In the genomic region with DNA sequence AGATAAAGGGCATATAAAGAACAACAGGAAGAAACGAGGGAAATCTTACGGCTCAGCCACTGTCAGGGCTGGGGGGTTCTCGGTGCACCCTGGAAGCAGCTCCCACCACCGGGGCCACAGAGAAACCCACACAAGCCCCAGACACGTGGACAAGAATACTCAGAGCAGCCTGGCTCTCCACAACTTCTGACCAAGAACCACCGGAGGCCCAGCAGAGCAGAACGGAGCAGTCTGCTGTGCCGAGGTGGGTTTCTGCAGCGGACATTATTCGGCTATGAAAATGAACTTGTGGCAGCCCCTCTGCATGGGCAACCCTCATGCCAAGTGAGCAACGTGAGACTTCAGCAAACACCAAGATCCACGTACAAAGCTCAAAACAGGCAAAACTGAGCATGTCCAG, we compare ENCODE assay signal across 18 cellular contexts. TPM values are rescaled to one million over a fixed set of nuclear protein-coding genes. Genes with fewer than 3 reads are reported as not detected.
DNase-seq lines count a peak whose midpoint lies in the region; ATAC-seq and TF ChIP-seq lines count a peak whose summit lies in the region.
"Had no signal": no experiment of that assay in that cellular context is flagged by ENCODE, and none has a peak within 500 bp of the region (broad histone marks: within the 10 kb centered on the region; RNA-seq: fewer than 3 reads in every experiment).

No MANE protein-coding gene starts in this region.

- H3K27ac Mint-ChIP-seq in activated T-cell treated with anti-CD3 and anti-CD28 coated beads, Interleukin-2, amount 50 U/mL, for 72 hours = peak overlapping the region; percentile 80
- H3K27ac Mint-ChIP-seq in Caco-2 (ENCODE audit: unreplicated experiment) (peak overlapping the region; percentile 26), CD14-positive monocyte (no peak overlapping the region)
- H3K27ac Mint-ChIP-seq in activated T-helper 17 cell treated with anti-CD3 and anti-CD28 coated beads, Interleukin-2, amount 50 U/mL, for 72 hours = peak overlapping the region; percentile 71

- H3K4me1 Mint-ChIP-seq in activated T-cell treated with anti-CD3 and anti-CD28 coated beads, Interleukin-2, amount 50 U/mL, for 72 hours (ENCODE audit: low read depth) = peaks cover 35% of the 10 kb centered on the region
- peaks cover 14% of the 10 kb centered on the region for H3K4me1 Mint-ChIP-seq in activated T-cell treated with anti-CD3 and anti-CD28 coated beads, Interleukin-2, amount 50 U/mL, for 4 hours (ENCODE audit: low read depth)
- peaks cover 6% of the 10 kb centered on the region for H3K4me1 Mint-ChIP-seq in Caco-2 (ENCODE audit: low read depth, unreplicated experiment)
- peaks cover 21% of the 10 kb centered on the region for H3K4me1 Mint-ChIP-seq in activated T-helper 17 cell treated with anti-CD3 and anti-CD28 coated beads, Interleukin-2, amount 50 U/mL, for 72 hours
- no peaks in the 10 kb centered on the region for H3K4me1 Mint-ChIP-seq in CD14-positive monocyte

- no peaks in the 10 kb centered on the region for H3K27me3 ChIP-seq in Caco-2 (replicated peaks; ENCODE audit: control insufficient read depth, insufficient read depth, low read length)

- H3K9me3 ChIP-seq in Caco-2 = no peaks in the 10 kb centered on the region

- no TSS peak for BruUV-seq in Caco-2 (replicated peaks; lab: Mats Ljungman, UMichigan)

- H3K36me3 ChIP-seq in Caco-2 (ENCODE audit: control insufficient read depth, insufficient read depth, low read length) = peaks cover 8% of the 10 kb centered on the region

- intact Hi-C loops in Caco-2 (cut with micrococcal nuclease; ENCODE audit: unreplicated experiment) = no loop called here
- intact Hi-C loops in posterior vena cava (cut with DNase I) = no loop called here
- intact Hi-C loops in CD14-positive monocyte (cut with micrococcal nuclease) = no loop called here
- intact Hi-C loops in left colon (cut with DNase I, micrococcal nuclease) = no loop called here

- CTCF ChIA-PET in Caco-2 (lab: Charles Lee) = interaction anchor here (1.1 kb wide), 1 partner anchor 35 kb away, joined by 3 read pairs; no protein-coding TSS in a partner anchor

- H3K36me3 Mint-ChIP-seq in activated T-cell treated with anti-CD3 and anti-CD28 coated beads, Interleukin-2, amount 50 U/mL, for 72 hours (ENCODE audit: insufficient read depth in 2 of 2) = peaks cover 3 to 27% of the 10 kb centered on the region in 2 donors
- H3K36me3 Mint-ChIP-seq in activated T-cell treated with anti-CD3 and anti-CD28 coated beads, Interleukin-2, amount 50 U/mL, for 4 hours (ENCODE audit: insufficient read depth) = peaks cover 51% of the 10 kb centered on the region
- H3K36me3 Mint-ChIP-seq in Caco-2 (ENCODE audit: insufficient read depth, unreplicated experiment) (peaks cover 89% of the 10 kb centered on the region), CD14-positive monocyte (peaks cover 80 to 88% of the 10 kb centered on the region in 2 donors)
- H3K36me3 Mint-ChIP-seq in activated T-helper 17 cell treated with anti-CD3 and anti-CD28 coated beads, Interleukin-2, amount 50 U/mL, for 72 hours (ENCODE audit: low read depth) = peaks cover 97% of the 10 kb centered on the region

- H3K9me3 Mint-ChIP-seq in activated T-cell treated with anti-CD3 and anti-CD28 coated beads, Interleukin-2, amount 50 U/mL, for 72 hours = no peaks in the 10 kb centered on the region
- H3K9me3 Mint-ChIP-seq in activated T-cell treated with anti-CD3 and anti-CD28 coated beads, Interleukin-2, amount 50 U/mL, for 4 hours = no peaks in the 10 kb centered on the region
- H3K9me3 Mint-ChIP-seq in Caco-2 (ENCODE audit: unreplicated experiment) = no peaks in the 10 kb centered on the region
- no peaks in the 10 kb centered on the region for H3K9me3 Mint-ChIP-seq in activated T-helper 17 cell treated with anti-CD3 and anti-CD28 coated beads, Interleukin-2, amount 50 U/mL, for 72 hours
- peaks cover 0 to 2% (median 0%) of the 10 kb centered on the region in 7 donors for H3K9me3 Mint-ChIP-seq in CD14-positive monocyte
- H3K9me3 Mint-ChIP-seq: CD4-positive, CD25-positive, alpha-beta regulatory T cell had no signal

- H3K4me1 ChIP-seq in Caco-2 = 0 out of 2 replicates have a peak, but pooled peaks cover 4% of the 10 kb centered on the region

- no peak for ATAC-seq in activated T-cell treated with anti-CD3 and anti-CD28 coated beads, Interleukin-2, amount 50 U/mL, for 72 hours (replicated peaks in 1 of 2)
- no peak for ATAC-seq in activated T-cell treated with anti-CD3 and anti-CD28 coated beads, Interleukin-2, amount 50 U/mL, for 4 hours
- no peak for ATAC-seq in activated T-helper 17 cell treated with anti-CD3 and anti-CD28 coated beads, Interleukin-2, amount 50 U/mL, for 72 hours (replicated peaks)
- no peak for ATAC-seq in HG02588 (IDR thresholded peaks at IDR 0.05; ENCODE audit: unreplicated experiment)
- no peak for ATAC-seq in left colon
- ATAC-seq: K562, PC-3, Right ventricle myocardium inferior had no signal

- H3K27me3 Mint-ChIP-seq in activated T-cell treated with anti-CD3 and anti-CD28 coated beads, Interleukin-2, amount 50 U/mL, for 72 hours (ENCODE audit: low read depth) = no peaks in the 10 kb centered on the region
- no peaks in the 10 kb centered on the region for H3K27me3 Mint-ChIP-seq in activated T-cell treated with anti-CD3 and anti-CD28 coated beads, Interleukin-2, amount 50 U/mL, for 4 hours (ENCODE audit: low read depth)
- H3K27me3 Mint-ChIP-seq in Caco-2 (ENCODE audit: insufficient read depth, unreplicated experiment) (no peaks in the 10 kb centered on the region), CD14-positive monocyte (ENCODE audit: low read depth in 3 of 3) (no peaks in the 10 kb centered on the region)
- H3K27me3 Mint-ChIP-seq in activated T-helper 17 cell treated with anti-CD3 and anti-CD28 coated beads, Interleukin-2, amount 50 U/mL, for 72 hours = no peaks in the 10 kb centered on the region
- H3K27me3 Mint-ChIP-seq: CD4-positive, CD25-positive, alpha-beta regulatory T cell had no signal

- no peak for TF ChIP-seq CTCF in Caco-2 (IDR thresholded peaks at IDR 0.05; ENCODE audit: insufficient read depth in 1 of 2, low read depth in 1 of 2, low read length in 1 of 2, severe bottlenecking in 1 of 2, unreplicated experiment in 1 of 2)
- TF ChIP-seq CTCF in CD14-positive monocyte (IDR thresholded peaks at IDR 0.05) = no peak

- H3K4me3 Mint-ChIP-seq in activated T-cell treated with anti-CD3 and anti-CD28 coated beads, Interleukin-2, amount 50 U/mL, for 72 hours = no peak overlapping the region
- no peak overlapping the region for H3K4me3 Mint-ChIP-seq in activated T-cell treated with anti-CD3 and anti-CD28 coated beads, Interleukin-2, amount 50 U/mL, for 4 hours
- no peak overlapping the region for H3K4me3 Mint-ChIP-seq in Caco-2 (ENCODE audit: unreplicated experiment)
- no peak overlapping the region for H3K4me3 Mint-ChIP-seq in activated T-helper 17 cell treated with anti-CD3 and anti-CD28 coated beads, Interleukin-2, amount 50 U/mL, for 72 hours
- H3K4me3 Mint-ChIP-seq in CD14-positive monocyte = no peak overlapping the region
- H3K4me3 Mint-ChIP-seq: CD4-positive, CD25-positive, alpha-beta regulatory T cell had no signal

- no peak overlapping the region for H3K4me3 ChIP-seq in Caco-2 (ENCODE audit: low read depth, low read length)
- H3K4me3 ChIP-seq: K562 had no signal

- DNase-seq in activated T-cell treated with anti-CD3 and anti-CD28 coated beads, Interleukin-2, amount 50 U/mL, for 72 hours = no peak
- DNase-seq in activated T-cell treated with anti-CD3 and anti-CD28 coated beads, Interleukin-2, amount 50 U/mL, for 4 hours = no peak
- DNase-seq in Caco-2 = no peak
- DNase-seq in posterior vena cava (ENCODE audit: low spot score) = peak; percentile 37
- DNase-seq in CD14-positive monocyte (ENCODE audit: low spot score) = no peak
- DNase-seq in left colon = no peak
- DNase-seq: CD4-positive, CD25-positive, alpha-beta regulatory T cell; DMS 273 treated with DMSO at 0.1 percent for 48 hours; GOT3; NCI-H1048; NCI-H2107; NCI-H69; NK-92 treated with Interleukin-12 subunit alpha and Interleukin-12 subunit beta, amount 100 ng/mL, for 24 hours; PC-3 had no signal

- POLR2A ChIA-PET in Caco-2 (lab: Charles Lee) = no interaction called here

RNA-seq across cellular contexts. Expression of a gene that starts 6.8 kb away (rescaled TPM):
- total RNA-seq in activated T-cell treated with anti-CD3 and anti-CD28 coated beads, Interleukin-2, amount 50 U/mL, for 72 hours = 10 to 100 TPM; 19.4 to 21.3 TPM
- 1 to 10 TPM; 3.7 to 4.2 (median 3.9) TPM for total RNA-seq in activated T-cell treated with anti-CD3 and anti-CD28 coated beads, Interleukin-2, amount 50 U/mL, for 4 hours
- 26.2 and 38.1 TPM in 2 replicates for total RNA-seq in Caco-2 (2022)
- total RNA-seq in activated T-helper 17 cell treated with anti-CD3 and anti-CD28 coated beads, Interleukin-2, amount 50 U/mL, for 72 hours = 10 to 100 TPM; 14.8 to 22.0 TPM
- 1 to 10 TPM; 4.0 to 6.2 TPM for total RNA-seq in posterior vena cava
- 1 to 10 TPM in 1 of 2 donors, not detected in 1; 1.5 TPM for polyA plus RNA-seq in CD14-positive monocyte
- total RNA-seq in left colon = 10 to 100 TPM; 15.7 to 18.1 TPM

RNA-seq across cellular contexts. Expression of a gene that starts 49.9 kb away (rescaled TPM):
- total RNA-seq in activated T-cell treated with anti-CD3 and anti-CD28 coated beads, Interleukin-2, amount 50 U/mL, for 72 hours = 10 to 100 TPM; 12.6 to 15.7 TPM
- 1 to 10 TPM; 7.6 to 9.1 (median 8.6) TPM for total RNA-seq in activated T-cell treated with anti-CD3 and anti-CD28 coated beads, Interleukin-2, amount 50 U/mL, for 4 hours
- total RNA-seq in Caco-2 (2022) = 9.6 and 10.4 TPM in 2 replicates
- total RNA-seq in activated T-helper 17 cell treated with anti-CD3 and anti-CD28 coated beads, Interleukin-2, amount 50 U/mL, for 72 hours = 10 to 100 TPM; 10.8 to 14.5 TPM
- 1 to 10 TPM; 4.5 to 4.9 TPM for total RNA-seq in posterior vena cava
- under 1 TPM; 0.12 to 0.71 TPM for polyA plus RNA-seq in CD14-positive monocyte
- total RNA-seq in left colon = 1 to 10 TPM; 3.7 to 4.9 TPM

RNA-seq across cellular contexts. Expression of a gene that starts 56.0 kb away (rescaled TPM):
- total RNA-seq in activated T-cell treated with anti-CD3 and anti-CD28 coated beads, Interleukin-2, amount 50 U/mL, for 72 hours = 100 to 1,000 TPM; 181 to 189 TPM
- 100 to 1,000 TPM; 429 to 526 (median 435) TPM for total RNA-seq in activated T-cell treated with anti-CD3 and anti-CD28 coated beads, Interleukin-2, amount 50 U/mL, for 4 hours
- total RNA-seq in Caco-2 (2022) (173 and 199 TPM in 2 replicates), posterior vena cava (10 to 100 TPM; 61.4 to 65.0 TPM), left colon (10 to 100 TPM; 71.2 to 98.5 TPM)
- 100 to 1,000 TPM; 124 to 238 TPM for total RNA-seq in activated T-helper 17 cell treated with anti-CD3 and anti-CD28 coated beads, Interleukin-2, amount 50 U/mL, for 72 hours
- polyA plus RNA-seq in CD14-positive monocyte = 10 to 100 TPM; 22.8 to 22.9 TPM

Comparison
In these comparisons a context has a peak if more than half of its experiments do, and no peak if none do; other contexts are left out.
1. H3K27ac Mint-ChIP-seq: peak in activated T-cell treated with anti-CD3 and anti-CD28 coated beads, Interleukin-2, amount 50 U/mL, for 72 hours (single experiment), Caco-2 (single experiment) and activated T-helper 17 cell treated with anti-CD3 and anti-CD28 coated beads, Interleukin-2, amount 50 U/mL, for 72 hours (single experiment); none in CD14-positive monocyte (0 of 7).